1 cellular context compared by ENCODE assay signal in genomic region chr16:84952335-84953050, GRCh38.
A peak's percentile ranks its signal among the peaks of the same experiment; 100 is the strongest.
TF ChIP-seq lines count a peak whose summit lies in the region.

No MANE protein-coding gene starts in this region.

TF ChIP-seq in IMR-90, 13 proteins besides CTCF, POLR2A, EP300 and RAD21 (continued from another document):
- TF ChIP-seq ELK1 (IDR thresholded peaks at IDR 0.05; ENCODE audit: borderline replicate concordance, low read depth, low read length) (no peak), MAFK (IDR thresholded peaks at IDR 0.05; ENCODE audit: low read depth, low read length) (no peak), NFE2L2 (IDR thresholded peaks at IDR 0.05; ENCODE audit: low read depth, low read length) (no peak), MAZ (IDR thresholded peaks at IDR 0.05; ENCODE audit: borderline replicate concordance, low read depth, low read length) (peak; percentile 33; the same call in 1 of the 2 replicates), FOS (IDR thresholded peaks at IDR 0.05; ENCODE audit: low read depth, low read length) (no peak), USF2 (IDR thresholded peaks at IDR 0.05; ENCODE audit: low read depth, low read length) (no peak)
